ENCODE assay signal across 1 cellular context in genomic region chr9:18477719-18478118, GRCh38.
TF ChIP-seq lines count a peak whose summit lies in the region.

No MANE protein-coding gene starts in this region.

TF ChIP-seq in SK-N-SH treated with all-trans-retinoic acid at 6 μM for 48 hours, 23 proteins besides CTCF, POLR2A, EP300 and RAD21 (continued from another document):
- TF ChIP-seq, protein P1, sequence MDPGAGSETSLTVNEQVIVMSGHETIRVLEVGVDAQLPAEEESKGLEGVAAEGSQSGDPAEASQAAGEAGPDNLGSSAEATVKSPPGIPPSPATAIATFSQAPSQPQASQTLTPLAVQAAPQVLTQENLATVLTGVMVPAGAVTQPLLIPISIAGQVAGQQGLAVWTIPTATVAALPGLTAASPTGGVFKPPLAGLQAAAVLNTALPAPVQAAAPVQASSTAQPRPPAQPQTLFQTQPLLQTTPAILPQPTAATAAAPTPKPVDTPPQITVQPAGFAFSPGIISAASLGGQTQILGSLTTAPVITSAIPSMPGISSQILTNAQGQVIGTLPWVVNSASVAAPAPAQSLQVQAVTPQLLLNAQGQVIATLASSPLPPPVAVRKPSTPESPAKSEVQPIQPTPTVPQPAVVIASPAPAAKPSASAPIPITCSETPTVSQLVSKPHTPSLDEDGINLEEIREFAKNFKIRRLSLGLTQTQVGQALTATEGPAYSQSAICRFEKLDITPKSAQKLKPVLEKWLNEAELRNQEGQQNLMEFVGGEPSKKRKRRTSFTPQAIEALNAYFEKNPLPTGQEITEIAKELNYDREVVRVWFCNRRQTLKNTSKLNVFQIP (CRISPR knock-in tag; IDR thresholded peaks at IDR 0.05; ENCODE audit: borderline replicate concordance, low read depth): no peak
- TF ChIP-seq OSR1 (CRISPR knock-in tag; IDR thresholded peaks at IDR 0.05) (no peak), ZNF70 (CRISPR knock-in tag; IDR thresholded peaks at IDR 0.05) (no peak), RARB (CRISPR knock-in tag; IDR thresholded peaks at IDR 0.05) (no peak), ZNF8 (CRISPR knock-in tag; IDR thresholded peaks at IDR 0.05) (no peak), PATZ1 (CRISPR knock-in tag; IDR thresholded peaks at IDR 0.05; ENCODE audit: borderline replicate concordance) (no peak), GLIS3 (CRISPR knock-in tag; IDR thresholded peaks at IDR 0.05) (no peak), CREB5 (CRISPR knock-in tag; IDR thresholded peaks at IDR 0.05; ENCODE audit: low read depth) (no peak), PPARA (CRISPR knock-in tag; IDR thresholded peaks at IDR 0.05; ENCODE audit: borderline replicate concordance) (no peak), TOX (CRISPR knock-in tag; IDR thresholded peaks at IDR 0.05; ENCODE audit: borderline replicate concordance) (no peak)
